ENCODE assay signal across 8 cellular contexts in the genomic region with DNA sequence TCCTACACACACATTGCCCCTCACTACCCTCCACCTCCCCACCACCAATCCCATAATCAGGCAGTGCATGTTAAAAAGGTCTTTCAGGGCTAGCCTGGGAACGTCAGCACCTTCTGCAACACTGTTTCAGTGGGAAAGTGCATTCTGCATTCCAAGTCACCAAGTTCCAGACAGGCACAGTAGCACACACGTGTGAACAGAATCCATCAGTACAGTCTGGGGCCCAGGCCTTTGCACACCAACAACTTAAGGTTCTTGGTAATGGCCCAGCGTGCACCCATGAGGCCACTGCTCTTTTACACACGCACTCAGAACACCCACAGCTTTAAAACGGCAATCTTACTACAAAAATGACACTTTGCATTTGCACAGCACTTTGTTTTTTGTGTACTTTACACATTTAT. TPM values are rescaled to one million over a fixed set of nuclear protein-coding genes. Genes with fewer than 3 reads are reported as not detected.
A peak's percentile ranks its signal among the peaks of the same experiment; 100 is the strongest.
DNase-seq lines count a peak whose midpoint lies in the region; ATAC-seq and TF ChIP-seq lines count a peak whose summit lies in the region.

No MANE protein-coding gene starts in this region.

- H3K4me3 Mint-ChIP-seq in naive thymus-derived CD8-positive, alpha-beta T cell, result peak overlapping the region; percentile 67 to 95 (median 84)

- peaks cover 60% of the 10 kb centered on the region for H3K79me2 ChIP-seq in MM.1S (ENCODE audit: low read length)

- no peak for ATAC-seq in naive thymus-derived CD8-positive, alpha-beta T cell
- ATAC-seq in GM21515 (IDR thresholded peaks at IDR 0.05; ENCODE audit: unreplicated experiment) (no peak), HG02798 (IDR thresholded peaks at IDR 0.05; ENCODE audit: poor library complexity, unreplicated experiment) (no peak), HG02852 (IDR thresholded peaks at IDR 0.05; ENCODE audit: unreplicated experiment) (no peak)

- peaks cover 17 to 66% (median 22%) of the 10 kb centered on the region in 4 donors for H3K4me1 Mint-ChIP-seq in naive thymus-derived CD8-positive, alpha-beta T cell

- H4K20me1 ChIP-seq in BLaER1, result no peaks in the 10 kb centered on the region
- no peaks in the 10 kb centered on the region for H4K20me1 ChIP-seq in MM.1S (ENCODE audit: insufficient read depth, low read length)

- peak overlapping the region in 6 of 10 donors; percentile 2 to 85 (median 62) for H3K27ac Mint-ChIP-seq in naive thymus-derived CD8-positive, alpha-beta T cell

- H2AFZ ChIP-seq in MM.1S (ENCODE audit: low read length), result no peak overlapping the region

- no peaks in the 10 kb centered on the region for H3K36me3 Mint-ChIP-seq in naive thymus-derived CD8-positive, alpha-beta T cell

- no peaks in the 10 kb centered on the region for H3K9me2 ChIP-seq in MM.1S (replicated peaks; ENCODE audit: insufficient read depth, low read length)

- H3K4me1 ChIP-seq in BLaER1 (peaks cover 26% of the 10 kb centered on the region), MM.1S (ENCODE audit: low read length) (peaks cover 7% of the 10 kb centered on the region)

- peaks cover 0 to 2% (median 0%) of the 10 kb centered on the region in 9 donors for H3K9me3 Mint-ChIP-seq in naive thymus-derived CD8-positive, alpha-beta T cell

- H3K27me3 Mint-ChIP-seq in naive thymus-derived CD8-positive, alpha-beta T cell, result peaks cover 0 to 6% (median 0%) of the 10 kb centered on the region in 5 donors

- POLR2A ChIA-PET in naive thymus-derived CD8-positive, alpha-beta T cell (lab: Charles Lee), result no interaction called here

- DNase-seq in MM.1S, result no peak
- DNase-seq in dermis blood vessel endothelial cell, result peak; percentile 39
- no peak for DNase-seq in naive thymus-derived CD8-positive, alpha-beta T cell
- DNase-seq in NOMO-1 treated with DMSO at 0.1 percent for 48 hours (lab: John Stamatoyannopoulos, UW; ENCODE audit: unreplicated experiment), result no peak

- TF ChIP-seq CTCF in MM.1S (IDR thresholded peaks at IDR 0.05; ENCODE audit: low read length), result no peak

- H3K36me3 ChIP-seq in BLaER1, result 0 out of 2 replicates have a peak, but pooled peaks cover 11% of the 10 kb centered on the region
- H3K36me3 ChIP-seq in MM.1S (replicated peaks; ENCODE audit: insufficient read depth, low read length), result no peaks in the 10 kb centered on the region

- H3K9ac ChIP-seq in BLaER1 (peak overlapping the region; percentile 81; the same call in 1 of the 2 replicates), MM.1S (ENCODE audit: low read length) (peak overlapping the region; percentile 85; the same call in 1 of the 2 replicates)

- H3F3A ChIP-seq in MM.1S (ENCODE audit: insufficient read depth, low read length), result peaks cover 8% of the 10 kb centered on the region; the same call in 1 of the 2 replicates

- peak overlapping the region; percentile 82 for H3K4me3 ChIP-seq in BLaER1
- peak overlapping the region; percentile 90 for H3K4me3 ChIP-seq in MM.1S (ENCODE audit: low read length)

- H3K27me3 ChIP-seq in BLaER1 (no peaks in the 10 kb centered on the region), MM.1S (replicated peaks; ENCODE audit: insufficient read depth, low read length) (no peaks in the 10 kb centered on the region)

- H3K9me3 ChIP-seq in BLaER1 (no peaks in the 10 kb centered on the region), MM.1S (replicated peaks; ENCODE audit: insufficient read depth, low read length) (no peaks in the 10 kb centered on the region)

- H3K27ac ChIP-seq in BLaER1 (no peak overlapping the region), MM.1S (ENCODE audit: low read length) (peak overlapping the region; percentile 54; the same call in 1 of the 2 replicates)

- H3K4me2 ChIP-seq in BLaER1 (peak overlapping the region; percentile 94), MM.1S (ENCODE audit: low read depth, low read length) (peak overlapping the region; percentile 54)

RNA-seq across cellular contexts. Expression of a gene that starts 1.2 kb away (rescaled TPM):
- total RNA-seq in dermis blood vessel endothelial cell, result 3,547 and 3,999 TPM in 2 replicates
- total RNA-seq in naive thymus-derived CD8-positive, alpha-beta T cell, result 10 to 100 TPM; 19.7 to 19.8 TPM
- 100 to 1,000 TPM in 1 of 3 donors, 10 to 100 TPM in 2; 12.2 to 159 (median 22.9) TPM for polyA plus RNA-seq in naive thymus-derived CD8-positive, alpha-beta T cell

Comparison
In these comparisons a context has a peak if more than half of its experiments do, and no peak if none do; other contexts are left out.
1. RNA of a gene that starts 1.2 kb away (total RNA-seq): 3,547 to 3,999 TPM in dermis blood vessel endothelial cell; 19.7 to 19.8 TPM in naive thymus-derived CD8-positive, alpha-beta T cell; every median in the first group is over 100 times any median in the second.